In genomic region chr14:21825147-21825743, GRCh38 we compare ENCODE assay signal across 8 cellular contexts.
DNase-seq lines count a peak whose midpoint lies in the region; ATAC-seq and TF ChIP-seq lines count a peak whose summit lies in the region.

No MANE protein-coding gene starts in this region.

- no peaks in the 10 kb centered on the region for H3K36me3 Mint-ChIP-seq in WTC11

- TF ChIP-seq CTCF in GM12873 (IDR thresholded peaks at IDR 0.05; ENCODE audit: insufficient read depth, low read depth, low read length, missing control alignments) (peak; percentile 62), WTC11 (IDR thresholded peaks at IDR 0.05) (peak; percentile 55; the same call in 1 of the 2 replicates), epithelial cell of proximal tubule (conservative IDR thresholded peaks at IDR 0.05; ENCODE audit: low read depth, low read length) (peak; percentile 66)

- ATAC-seq in WTC11: peak; percentile 99
- ATAC-seq in HG03097 (IDR thresholded peaks at IDR 0.05; ENCODE audit: low FRiP score, unreplicated experiment): no peak

- peaks cover 7% of the 10 kb centered on the region for H3K4me1 Mint-ChIP-seq in WTC11

- CTCF ChIA-PET in WTC11 (lab: Charles Lee): interaction anchor here (0.5 to 2.6 kb wide), 31 partner anchors 11 to 376 kb away, joined by 3 to 29 read pairs (median 4); no protein-coding TSS in a partner anchor

- no peak overlapping the region for H3K4me3 Mint-ChIP-seq in WTC11

- POLR2A ChIA-PET in WTC11 (lab: Charles Lee): no interaction called here

- H3K27me3 Mint-ChIP-seq in WTC11 (ENCODE audit: low read depth): peaks cover 11% of the 10 kb centered on the region; the same call in 1 of the 2 replicates

- DNase-seq in LHCN-M2 (ENCODE audit: low read depth): peak; percentile 6
- DNase-seq in WTC11 (ENCODE audit: low spot score): peak; percentile 63
- DNase-seq in epithelial cell of proximal tubule (ENCODE audit: low read depth): no peak
- peak; percentile 15 to 27 for DNase-seq in stimulated activated CD4-positive, alpha-beta T cell treated with anti-CD3 and anti-CD28 coated beads, Interleukin-4, amount 100 ng/mL, for 48 hours (ENCODE audit: low read depth in 2 of 2)
- no peak for DNase-seq in NCI-H1436 (lab: John Stamatoyannopoulos, UW)
- no peak for DNase-seq in NCI-H2227 (lab: John Stamatoyannopoulos, UW; ENCODE audit: unreplicated experiment)

- no peak overlapping the region for H3K27ac Mint-ChIP-seq in WTC11

- H3K9me3 Mint-ChIP-seq in WTC11: no peaks in the 10 kb centered on the region

- no peak overlapping the region for H3K4me3 ChIP-seq in epithelial cell of proximal tubule (ENCODE audit: low read depth, low read length)

TF ChIP-seq in WTC11, 78 proteins besides CTCF, POLR2A, EP300 and RAD21:
- TF ChIP-seq ZNF425 (CRISPR knock-in tag; conservative IDR thresholded peaks at IDR 0.05): no peak
- no peak for TF ChIP-seq ZBTB43 (CRISPR knock-in tag; IDR thresholded peaks at IDR 0.05)
- TF ChIP-seq ZNF317 (CRISPR knock-in tag; IDR thresholded peaks at IDR 0.05; ENCODE audit: borderline replicate concordance, low read depth): no peak
- TF ChIP-seq ZNF416 (CRISPR knock-in tag; IDR thresholded peaks at IDR 0.05): no peak
- no peak for TF ChIP-seq KAT7 (CRISPR knock-in tag; IDR thresholded peaks at IDR 0.05; ENCODE audit: borderline replicate concordance)
- no peak for TF ChIP-seq ZBTB21 (CRISPR knock-in tag; IDR thresholded peaks at IDR 0.05; ENCODE audit: borderline replicate concordance)
- no peak for TF ChIP-seq TCF7 (CRISPR knock-in tag; IDR thresholded peaks at IDR 0.05; ENCODE audit: low read depth)
- no peak for TF ChIP-seq SMAD4 (CRISPR knock-in tag; IDR thresholded peaks at IDR 0.05)
- TF ChIP-seq ZNF138 (CRISPR knock-in tag; conservative IDR thresholded peaks at IDR 0.05): no peak
- TF ChIP-seq HMGXB4 (CRISPR knock-in tag; IDR thresholded peaks at IDR 0.05): no peak
- TF ChIP-seq PRRX2 (CRISPR knock-in tag; IDR thresholded peaks at IDR 0.05): no peak
- TF ChIP-seq PREB (CRISPR knock-in tag; IDR thresholded peaks at IDR 0.05; ENCODE audit: borderline replicate concordance): no peak
- no peak for TF ChIP-seq MAX (CRISPR knock-in tag; IDR thresholded peaks at IDR 0.05)
- TF ChIP-seq AR (CRISPR knock-in tag; IDR thresholded peaks at IDR 0.05): no peak
- no peak for TF ChIP-seq IRF2 (CRISPR knock-in tag; IDR thresholded peaks at IDR 0.05; ENCODE audit: borderline replicate concordance, low read depth)
- TF ChIP-seq EMX1 (CRISPR knock-in tag; IDR thresholded peaks at IDR 0.05): no peak
- no peak for TF ChIP-seq ATF6 (CRISPR knock-in tag; IDR thresholded peaks at IDR 0.05)
- TF ChIP-seq JUN (CRISPR knock-in tag; IDR thresholded peaks at IDR 0.05): no peak
- TF ChIP-seq GRHL2 (CRISPR knock-in tag; IDR thresholded peaks at IDR 0.05; ENCODE audit: insufficient replicate concordance, severe bottlenecking): no peak

Comparison
In these comparisons a context has a peak if more than half of its experiments do, and no peak if none do; other contexts are left out.
1. DNase-seq: peak in LHCN-M2 (single experiment), WTC11 (single experiment) and stimulated activated CD4-positive, alpha-beta T cell treated with anti-CD3 and anti-CD28 coated beads, Interleukin-4, amount 100 ng/mL, for 48 hours (2 of 2); none in epithelial cell of proximal tubule (single experiment), NCI-H1436 (single experiment) and NCI-H2227 (single experiment).
2. Peak in every context shown above with its lines, with median percentiles within 50 percentile points of each other: CTCF ChIP-seq.